Comparison of ENCODE assay signal across 6 cellular contexts in the genomic region with DNA sequence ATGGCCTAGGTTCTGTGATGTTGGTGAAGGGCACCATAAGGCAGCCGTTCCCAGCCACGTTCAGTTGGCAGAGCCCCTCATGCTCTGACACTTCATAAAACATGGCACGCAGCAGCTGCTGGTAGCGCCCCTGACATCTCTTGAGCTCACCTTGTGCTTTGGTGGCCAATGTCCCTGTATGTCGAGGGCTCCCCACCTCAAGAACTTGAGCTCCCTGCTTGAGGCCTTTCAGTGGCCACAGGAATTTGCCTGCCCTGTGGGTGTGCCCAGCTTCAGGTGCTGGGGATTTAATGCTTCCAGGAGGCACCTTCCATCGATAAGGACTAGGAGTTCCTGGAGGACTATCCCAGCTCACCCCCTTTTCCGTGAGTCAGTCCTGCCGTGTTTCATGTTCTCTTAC.
"Had no signal": no experiment of that assay in that cellular context is flagged by ENCODE, and none has a peak within 500 bp of the region (broad histone marks: within the 10 kb centered on the region; RNA-seq: fewer than 3 reads in every experiment).

No MANE protein-coding gene starts in this region.

- DNase-seq: IMR-90, KBM-7 had no signal

- ATAC-seq: HepG2, K562 had no signal

- H3K27ac ChIP-seq: HL-60 had no signal

- FAIRE-seq: HepG2, HTR-8/SVneo, K562 had no signal

- H3K4me3 ChIP-seq: K562 had no signal
